In genomic region chr3:126056681-126057546, GRCh38 we compare ENCODE assay signal across 12 cellular contexts. TPM values are rescaled to one million over a fixed set of nuclear protein-coding genes. Genes with fewer than 3 reads are reported as not detected.
DNase-seq lines count a peak whose midpoint lies in the region; ATAC-seq, FAIRE-seq and TF ChIP-seq lines count a peak whose summit lies in the region.
"Had no signal": no experiment of that assay in that cellular context is flagged by ENCODE, and none has a peak within 500 bp of the region (broad histone marks: within the 10 kb centered on the region; RNA-seq: fewer than 3 reads in every experiment).

No MANE protein-coding gene starts in this region.

- H2BK12ac ChIP-seq in mesenchymal stem cell (ENCODE audit: low read length in 2 of 2) = peak overlapping the region in 1 of 2 experiments; percentile 19

- WGBS in mesenchymal stem cell = 72% methylated on average over 15 of the region's 15 CpGs

- H3K79me2 ChIP-seq in endothelial cell of umbilical vein (ENCODE audit: control insufficient read depth, insufficient read depth, low read length) = no peaks in the 10 kb centered on the region

- ATAC-seq in GM21825 (IDR thresholded peaks at IDR 0.05; ENCODE audit: unreplicated experiment) (no peak), HG03280 (IDR thresholded peaks at IDR 0.05; ENCODE audit: unreplicated experiment) (no peak)

- no peaks in the 10 kb centered on the region for H3K9me1 ChIP-seq in endothelial cell of umbilical vein (replicated peaks; ENCODE audit: control insufficient read depth, extremely low read depth, insufficient read depth, low read length)

- H3K9ac ChIP-seq in endothelial cell of umbilical vein (replicated peaks; ENCODE audit: extremely low read depth, insufficient read depth, low read length) = no peak overlapping the region
- no peak overlapping the region for H3K9ac ChIP-seq in mesenchymal stem cell (ENCODE audit: low read length)

- no peak overlapping the region for H3K4me3 ChIP-seq in endothelial cell of umbilical vein (replicated peaks in 1 of 3; ENCODE audit: insufficient read depth in 1 of 3, low read depth in 1 of 3, low read length in 3 of 3)
- no peak overlapping the region for H3K4me3 ChIP-seq in mesenchymal stem cell (ENCODE audit: insufficient read depth in 1 of 2, low read depth in 1 of 2, low read length in 2 of 2)

- H3K14ac ChIP-seq in mesenchymal stem cell (ENCODE audit: low read length in 2 of 2) = peak overlapping the region in 1 of 2 experiments; percentile 69

- H3K36me3 ChIP-seq in endothelial cell of umbilical vein (ENCODE audit: control insufficient read depth in 2 of 2, extremely low read depth in 1 of 2, insufficient read depth in 2 of 2, low read length in 2 of 2) (no peaks in the 10 kb centered on the region), mesenchymal stem cell (ENCODE audit: control insufficient read depth in 1 of 2, insufficient read depth in 2 of 2, low read depth in 1 of 2, low read length in 2 of 2) (peaks cover 0 to 13% of the 10 kb centered on the region in 2 experiments)
- H3K36me3 ChIP-seq: neutrophil had no signal

- peak; percentile 45 for DNase-seq in activated CD4-positive, alpha-beta T cell treated with anti-CD3 and anti-CD28 coated beads, Interleukin-2, amount 10 ng/mL, durations not matched to agents 24 days and 14 days
- no peak for DNase-seq in activated CD4-positive, alpha-beta T cell treated with anti-CD3 and anti-CD28 coated beads, Interleukin-2, amount 50 U/mL, for 48 hours
- peak; percentile 19 for DNase-seq in endothelial cell of umbilical vein (ENCODE audit: low read depth, low spot score)
- DNase-seq in mesenchymal stem cell = no peak
- no peak for DNase-seq in HuH-7 (ENCODE audit: low spot score)
- no peak for DNase-seq in NCI-H446 treated with DMSO at 0.1 percent for 48 hours (lab: John Stamatoyannopoulos, UW)
- DNase-seq: DMS79, Karpas-422, NCI-H524 treated with DMSO at 0.1 percent for 48 hours had no signal

- CTCF ChIA-PET in endothelial cell of umbilical vein (lab: Charles Lee) = interaction anchor here (1.1 kb wide), 1 partner anchor 27 kb away, joined by 3 read pairs; no protein-coding TSS in a partner anchor

- peak overlapping the region in 1 of 2 experiments; percentile 64 for H3K18ac ChIP-seq in mesenchymal stem cell (ENCODE audit: low read depth in 1 of 2, low read length in 2 of 2)

- H3K27ac ChIP-seq in endothelial cell of umbilical vein (ENCODE audit: insufficient read depth, low read depth, low read length) (no peak overlapping the region), mesenchymal stem cell (ENCODE audit: low read length, poor library complexity, severe bottlenecking) (no peak overlapping the region)
- H3K27ac ChIP-seq: neutrophil had no signal

- H4K20me1 ChIP-seq in endothelial cell of umbilical vein (replicated peaks; ENCODE audit: control insufficient read depth, extremely low read depth, insufficient read depth, low read length) = no peaks in the 10 kb centered on the region

- FAIRE-seq in endothelial cell of umbilical vein (lab: Jason Lieb, UNC) = no peak

- no peaks in the 10 kb centered on the region for H3K36me3 Mint-ChIP-seq in activated CD4-positive, alpha-beta T cell treated with anti-CD3 and anti-CD28 coated beads, Interleukin-2, amount 10 ng/mL, durations not matched to agents 24 days and 14 days (ENCODE audit: low read depth)

- dilution Hi-C loops in endothelial cell of umbilical vein (cut with MboI; ENCODE audit: extremely low pct_ligation_motif_present, low sequenced_read_pairs) = no loop called here

- intact Hi-C loops in activated CD4-positive, alpha-beta T cell treated with anti-CD3 and anti-CD28 coated beads, Interleukin-2, amount 10 ng/mL, durations not matched to agents 24 days and 14 days (cut with micrococcal nuclease) = no loop called here
- intact Hi-C loops in endothelial cell of umbilical vein (cut with micrococcal nuclease) = no loop called here

- H3K4me1 ChIP-seq in endothelial cell of umbilical vein (ENCODE audit: control insufficient read depth, extremely low read depth, insufficient read depth, low read length) (no peaks in the 10 kb centered on the region), mesenchymal stem cell (ENCODE audit: control insufficient read depth, insufficient read depth, low read depth, low read length) (no peaks in the 10 kb centered on the region)

- H3K27me3 ChIP-seq in endothelial cell of umbilical vein (ENCODE audit: control insufficient read depth in 2 of 2, insufficient read depth in 2 of 2, low read length in 2 of 2) (no peaks in the 10 kb centered on the region), mesenchymal stem cell (ENCODE audit: control insufficient read depth in 1 of 2, insufficient read depth in 1 of 2, low read length in 2 of 2) (no peaks in the 10 kb centered on the region)
- H3K27me3 ChIP-seq: neutrophil had no signal

- TF ChIP-seq CTCF in endothelial cell of umbilical vein (IDR thresholded peaks at IDR 0.05; ENCODE audit: extremely low read depth in 1 of 2, insufficient read depth in 1 of 2, low read depth in 1 of 2, low read length in 2 of 2) = no peak

- no peak overlapping the region for H2AFZ ChIP-seq in endothelial cell of umbilical vein (ENCODE audit: low read depth, low read length)
- H2AFZ ChIP-seq in mesenchymal stem cell (ENCODE audit: low read depth, low read length) = peak overlapping the region; percentile 10

- H3K79me1 ChIP-seq in mesenchymal stem cell (replicated peaks; ENCODE audit: low read length, poor library complexity, severe bottlenecking) = peaks cover 6% of the 10 kb centered on the region

- H3K27ac Mint-ChIP-seq in activated CD4-positive, alpha-beta T cell treated with anti-CD3 and anti-CD28 coated beads, Interleukin-2, amount 10 ng/mL, durations not matched to agents 24 days and 14 days = no peak overlapping the region

- H3K23ac ChIP-seq in mesenchymal stem cell (ENCODE audit: low read length in 2 of 2) = peak overlapping the region in 1 of 2 experiments; percentile 9

- no peak overlapping the region for H2AK5ac ChIP-seq in mesenchymal stem cell (ENCODE audit: low read length, severe bottlenecking)

- no peak overlapping the region for H4K91ac ChIP-seq in mesenchymal stem cell (ENCODE audit: low read length)

- H2BK15ac ChIP-seq in mesenchymal stem cell (ENCODE audit: low read depth, poor library complexity, severe bottlenecking) = no peak overlapping the region

- H3K27me3 Mint-ChIP-seq in activated CD4-positive, alpha-beta T cell treated with anti-CD3 and anti-CD28 coated beads, Interleukin-2, amount 10 ng/mL, durations not matched to agents 24 days and 14 days = no peaks in the 10 kb centered on the region

- H2BK5ac ChIP-seq in mesenchymal stem cell (ENCODE audit: low read depth, low read length, poor library complexity, severe bottlenecking) = no peak overlapping the region

- peak overlapping the region; percentile 46 for H4K8ac ChIP-seq in mesenchymal stem cell (ENCODE audit: low read length)

- H3K4me2 ChIP-seq in endothelial cell of umbilical vein (ENCODE audit: insufficient read depth, low read length) (no peak overlapping the region), mesenchymal stem cell (ENCODE audit: low read length, poor library complexity, severe bottlenecking) (no peak overlapping the region)

- no TSS peak for BruUV-seq in endothelial cell of umbilical vein (replicated peaks; lab: Mats Ljungman, UMichigan)

- H3K9me3 Mint-ChIP-seq in activated CD4-positive, alpha-beta T cell treated with anti-CD3 and anti-CD28 coated beads, Interleukin-2, amount 10 ng/mL, durations not matched to agents 24 days and 14 days = no peaks in the 10 kb centered on the region

- no peak overlapping the region for H3K4ac ChIP-seq in mesenchymal stem cell (ENCODE audit: low read depth in 1 of 2, low read length in 2 of 2)

- H3K9me3 ChIP-seq in endothelial cell of umbilical vein (replicated peaks; ENCODE audit: control insufficient read depth, insufficient read depth, low read length) (no peaks in the 10 kb centered on the region), mesenchymal stem cell (ENCODE audit: control insufficient read depth, low read length) (no peaks in the 10 kb centered on the region)
- H3K9me3 ChIP-seq: neutrophil had no signal

- no peak for TF ChIP-seq POLR2A in endothelial cell of umbilical vein (IDR thresholded peaks at IDR 0.05; ENCODE audit: low read depth, low read length)

- H2BK120ac ChIP-seq in mesenchymal stem cell (ENCODE audit: low read depth, low read length) = no peak overlapping the region

- H3K4me3 Mint-ChIP-seq in activated CD4-positive, alpha-beta T cell treated with anti-CD3 and anti-CD28 coated beads, Interleukin-2, amount 10 ng/mL, durations not matched to agents 24 days and 14 days = no peak overlapping the region

- POLR2A ChIA-PET in endothelial cell of umbilical vein (lab: Charles Lee) = no interaction called here

- peaks cover 9% of the 10 kb centered on the region for H3K4me1 Mint-ChIP-seq in activated CD4-positive, alpha-beta T cell treated with anti-CD3 and anti-CD28 coated beads, Interleukin-2, amount 10 ng/mL, durations not matched to agents 24 days and 14 days

TF ChIP-seq in endothelial cell of umbilical vein, 7 proteins besides CTCF, POLR2A, EP300 and RAD21 (continues in another document):
- TF ChIP-seq FOS (IDR thresholded peaks at IDR 0.05; ENCODE audit: borderline replicate concordance, insufficient read depth, low read length) (no peak), GATA2 (IDR thresholded peaks at IDR 0.05; ENCODE audit: insufficient read depth, insufficient read length, low read depth, low read length) (no peak), MYC (IDR thresholded peaks at IDR 0.05; ENCODE audit: low read depth, low read length) (no peak), POLR2AphosphoS5 (IDR thresholded peaks at IDR 0.05; ENCODE audit: insufficient read depth, low read depth, low read length) (no peak), EZH2 (IDR thresholded peaks at IDR 0.05; ENCODE audit: borderline replicate concordance, low read depth, low read length, severe bottlenecking) (no peak), MAX (IDR thresholded peaks at IDR 0.05; ENCODE audit: insufficient read depth, insufficient read length) (no peak)

RNA-seq across cellular contexts. Expression of gene SLC41A3, which starts 27.0 kb away (rescaled TPM):
- total RNA-seq in activated CD4-positive, alpha-beta T cell treated with anti-CD3 and anti-CD28 coated beads, Interleukin-2, amount 10 ng/mL, durations not matched to agents 24 days and 14 days = 17.9 and 20.1 TPM in 2 replicates
- 47.1 and 52.5 TPM in 2 replicates for total RNA-seq in endothelial cell of umbilical vein
- 118 and 129 TPM in 2 replicates for polyA plus RNA-seq in endothelial cell of umbilical vein
- 81.9 and 87.0 TPM in 2 replicates for polyA plus RNA-seq in endothelial cell of umbilical vein (2011; cell fraction: cytosol; rRNA removed)
- 111 and 132 TPM in 2 replicates for polyA plus RNA-seq in endothelial cell of umbilical vein (2011; cell fraction: nucleus; rRNA removed)
- polyA plus RNA-seq in endothelial cell of umbilical vein (2012) = 39.8 and 58.5 TPM in 2 replicates
- polyA minus RNA-seq in endothelial cell of umbilical vein = 89.6 and 103 TPM in 2 replicates
- polyA minus RNA-seq in endothelial cell of umbilical vein (2011; cell fraction: cytosol; rRNA and poly(A)+ RNA removed) = 32.2 TPM
- polyA minus RNA-seq in endothelial cell of umbilical vein (2011; cell fraction: nucleus; rRNA and poly(A)+ RNA removed) = 34.2 and 46.8 TPM in 2 replicates
- 39.9 TPM for polyA plus RNA-seq in mesenchymal stem cell (2013, experiment 1 of 2)
- 39.6 TPM for polyA plus RNA-seq in mesenchymal stem cell (2013, experiment 2 of 2)

Comparison
In these comparisons a context has a peak if more than half of its experiments do, and no peak if none do; other contexts are left out.
1. DNase-seq: peak in activated CD4-positive, alpha-beta T cell treated with anti-CD3 and anti-CD28 coated beads, Interleukin-2, amount 10 ng/mL, durations not matched to agents 24 days and 14 days (single experiment) and endothelial cell of umbilical vein (single experiment); none in activated CD4-positive, alpha-beta T cell treated with anti-CD3 and anti-CD28 coated beads, Interleukin-2, amount 50 U/mL, for 48 hours (0 of 2), mesenchymal stem cell (single experiment), HuH-7 (single experiment) and NCI-H446 treated with DMSO at 0.1 percent for 48 hours (single experiment).